1 cellular context compared by ENCODE assay signal in genomic region chr12:133037207-133038005, GRCh38.
A peak's percentile ranks its signal among the peaks of the same experiment; 100 is the strongest.
TF ChIP-seq lines count a peak whose summit lies in the region.

Gene ZNF84 (plus strand): TSS chr12:133037509. CDS start chr12:133041468, 3,959 bp downstream.

TF ChIP-seq in GM12878, 131 proteins besides CTCF, POLR2A, EP300 and RAD21 (continued from another document):
- TF ChIP-seq ZNF592 (IDR thresholded peaks at IDR 0.05) = no peak
- no peak for TF ChIP-seq NFIC (IDR thresholded peaks at IDR 0.05; ENCODE audit: low read depth, low read length)
- TF ChIP-seq NFYA (IDR thresholded peaks at IDR 0.05; ENCODE audit: borderline replicate concordance, low read depth, low read length) = no peak
- peak; percentile 94 for TF ChIP-seq IKZF1 (conservative IDR thresholded peaks at IDR 0.05)
- TF ChIP-seq RBBP5 (conservative IDR thresholded peaks at IDR 0.05) = 0 out of 2 replicates have a peak, but pooled peaks have one; percentile 17
- no peak for TF ChIP-seq HSF1 (IDR thresholded peaks at IDR 0.05; ENCODE audit: low read depth, low read length)
- TF ChIP-seq NR2C1 (IDR thresholded peaks at IDR 0.05) = peak; percentile 43; the same call in 1 of the 2 replicates
- TF ChIP-seq STAT3 (IDR thresholded peaks at IDR 0.05; ENCODE audit: low read depth, low read length) = no peak
- no peak for TF ChIP-seq MEF2A (IDR thresholded peaks at IDR 0.05; ENCODE audit: insufficient read depth, low read depth, low read length)
- TF ChIP-seq CEBPB (IDR thresholded peaks at IDR 0.05; ENCODE audit: borderline replicate concordance in 1 of 2, low read depth in 2 of 2, low read length in 2 of 2) = no peak
- no peak for TF ChIP-seq MYB (IDR thresholded peaks at IDR 0.05; ENCODE audit: borderline replicate concordance, low read depth, low read length)
- TF ChIP-seq, protein P1, sequence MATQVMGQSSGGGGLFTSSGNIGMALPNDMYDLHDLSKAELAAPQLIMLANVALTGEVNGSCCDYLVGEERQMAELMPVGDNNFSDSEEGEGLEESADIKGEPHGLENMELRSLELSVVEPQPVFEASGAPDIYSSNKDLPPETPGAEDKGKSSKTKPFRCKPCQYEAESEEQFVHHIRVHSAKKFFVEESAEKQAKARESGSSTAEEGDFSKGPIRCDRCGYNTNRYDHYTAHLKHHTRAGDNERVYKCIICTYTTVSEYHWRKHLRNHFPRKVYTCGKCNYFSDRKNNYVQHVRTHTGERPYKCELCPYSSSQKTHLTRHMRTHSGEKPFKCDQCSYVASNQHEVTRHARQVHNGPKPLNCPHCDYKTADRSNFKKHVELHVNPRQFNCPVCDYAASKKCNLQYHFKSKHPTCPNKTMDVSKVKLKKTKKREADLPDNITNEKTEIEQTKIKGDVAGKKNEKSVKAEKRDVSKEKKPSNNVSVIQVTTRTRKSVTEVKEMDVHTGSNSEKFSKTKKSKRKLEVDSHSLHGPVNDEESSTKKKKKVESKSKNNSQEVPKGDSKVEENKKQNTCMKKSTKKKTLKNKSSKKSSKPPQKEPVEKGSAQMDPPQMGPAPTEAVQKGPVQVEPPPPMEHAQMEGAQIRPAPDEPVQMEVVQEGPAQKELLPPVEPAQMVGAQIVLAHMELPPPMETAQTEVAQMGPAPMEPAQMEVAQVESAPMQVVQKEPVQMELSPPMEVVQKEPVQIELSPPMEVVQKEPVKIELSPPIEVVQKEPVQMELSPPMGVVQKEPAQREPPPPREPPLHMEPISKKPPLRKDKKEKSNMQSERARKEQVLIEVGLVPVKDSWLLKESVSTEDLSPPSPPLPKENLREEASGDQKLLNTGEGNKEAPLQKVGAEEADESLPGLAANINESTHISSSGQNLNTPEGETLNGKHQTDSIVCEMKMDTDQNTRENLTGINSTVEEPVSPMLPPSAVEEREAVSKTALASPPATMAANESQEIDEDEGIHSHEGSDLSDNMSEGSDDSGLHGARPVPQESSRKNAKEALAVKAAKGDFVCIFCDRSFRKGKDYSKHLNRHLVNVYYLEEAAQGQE (IDR thresholded peaks at IDR 0.05; ENCODE audit: low read depth, low read length) = no peak
- TF ChIP-seq, protein P2, sequence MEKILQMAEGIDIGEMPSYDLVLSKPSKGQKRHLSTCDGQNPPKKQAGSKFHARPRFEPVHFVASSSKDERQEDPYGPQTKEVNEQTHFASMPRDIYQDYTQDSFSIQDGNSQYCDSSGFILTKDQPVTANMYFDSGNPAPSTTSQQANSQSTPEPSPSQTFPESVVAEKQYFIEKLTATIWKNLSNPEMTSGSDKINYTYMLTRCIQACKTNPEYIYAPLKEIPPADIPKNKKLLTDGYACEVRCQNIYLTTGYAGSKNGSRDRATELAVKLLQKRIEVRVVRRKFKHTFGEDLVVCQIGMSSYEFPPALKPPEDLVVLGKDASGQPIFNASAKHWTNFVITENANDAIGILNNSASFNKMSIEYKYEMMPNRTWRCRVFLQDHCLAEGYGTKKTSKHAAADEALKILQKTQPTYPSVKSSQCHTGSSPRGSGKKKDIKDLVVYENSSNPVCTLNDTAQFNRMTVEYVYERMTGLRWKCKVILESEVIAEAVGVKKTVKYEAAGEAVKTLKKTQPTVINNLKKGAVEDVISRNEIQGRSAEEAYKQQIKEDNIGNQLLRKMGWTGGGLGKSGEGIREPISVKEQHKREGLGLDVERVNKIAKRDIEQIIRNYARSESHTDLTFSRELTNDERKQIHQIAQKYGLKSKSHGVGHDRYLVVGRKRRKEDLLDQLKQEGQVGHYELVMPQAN (conservative IDR thresholded peaks at IDR 0.05) = 0 out of 2 replicates have a peak, but pooled peaks have one; percentile 45
- TF ChIP-seq FOXM1 (IDR thresholded peaks at IDR 0.05; ENCODE audit: low read depth, low read length) = no peak
- TF ChIP-seq NFXL1 (IDR thresholded peaks at IDR 0.05; ENCODE audit: borderline replicate concordance) = no peak
- TF ChIP-seq RELA (IDR thresholded peaks at IDR 0.05; ENCODE audit: borderline replicate concordance, partially characterized antibody) = peak; percentile 80
- no peak for TF ChIP-seq E2F8 (IDR thresholded peaks at IDR 0.05; ENCODE audit: low read depth, partially characterized antibody)
- TF ChIP-seq ELK1 (IDR thresholded peaks at IDR 0.05; ENCODE audit: low read depth, low read length) = peak; percentile 71; the same call in 1 of the 2 replicates
- no peak for TF ChIP-seq EED (IDR thresholded peaks at IDR 0.05; ENCODE audit: low read depth)
- no peak for TF ChIP-seq NR2C2 (IDR thresholded peaks at IDR 0.05; ENCODE audit: borderline replicate concordance, control insufficient read depth, insufficient read length, low read depth)
- no peak for TF ChIP-seq POU2F2 (IDR thresholded peaks at IDR 0.05; ENCODE audit: borderline replicate concordance, low read depth, low read length)
- TF ChIP-seq SMAD5 (IDR thresholded peaks at IDR 0.05; ENCODE audit: low read depth) = no peak
- no peak for TF ChIP-seq RB1 (IDR thresholded peaks at IDR 0.05; ENCODE audit: borderline replicate concordance)
- TF ChIP-seq PAX8 (IDR thresholded peaks at IDR 0.05) = no peak
- no peak for TF ChIP-seq RFX5 (IDR thresholded peaks at IDR 0.05; ENCODE audit: low read depth, low read length)
- TF ChIP-seq ZNF622 (IDR thresholded peaks at IDR 0.05) = no peak
- TF ChIP-seq USF1 (IDR thresholded peaks at IDR 0.05; ENCODE audit: borderline replicate concordance, extremely low read length, insufficient read depth, low read depth, low read length) = peak; percentile 93
- no peak for TF ChIP-seq TBL1XR1 (IDR thresholded peaks at IDR 0.05; ENCODE audit: low read depth, low read length)
- no peak; a peak in 1 of 4 replicates for TF ChIP-seq SRF (IDR thresholded peaks at IDR 0.05; ENCODE audit: low read depth in 2 of 2, low read length in 2 of 2)
- TF ChIP-seq RAD51 (IDR thresholded peaks at IDR 0.05) = peak; percentile 95
- TF ChIP-seq SKIL (IDR thresholded peaks at IDR 0.05; ENCODE audit: low read depth, poor library complexity, severe bottlenecking) = no peak
- no peak for TF ChIP-seq ZNF384 (IDR thresholded peaks at IDR 0.05; ENCODE audit: borderline replicate concordance, low read depth, low read length)
- TF ChIP-seq ATF7 (IDR thresholded peaks at IDR 0.05; ENCODE audit: low read depth) = 0 out of 2 replicates have a peak, but pooled peaks have one; percentile 5
- no peak for TF ChIP-seq EZH2 (IDR thresholded peaks at IDR 0.05; ENCODE audit: borderline replicate concordance, control insufficient read depth, low read depth, low read length)
- TF ChIP-seq ESRRA (IDR thresholded peaks at IDR 0.05; ENCODE audit: low read length) = no peak
- TF ChIP-seq FOS (IDR thresholded peaks at IDR 0.05; ENCODE audit: borderline replicate concordance, extremely low read depth, insufficient read length) = no peak
- TF ChIP-seq YBX1 (IDR thresholded peaks at IDR 0.05) = no peak
- TF ChIP-seq MEF2B (IDR thresholded peaks at IDR 0.05; ENCODE audit: partially characterized antibody, poor library complexity, severe bottlenecking) = peak; percentile 67
- TF ChIP-seq CBX3 (IDR thresholded peaks at IDR 0.05; ENCODE audit: borderline replicate concordance, low read depth) = no peak
- 0 out of 2 replicates have a peak, but pooled peaks have one; percentile 47 for TF ChIP-seq NR2F1 (conservative IDR thresholded peaks at IDR 0.05)
- TF ChIP-seq TARDBP (IDR thresholded peaks at IDR 0.05; ENCODE audit: borderline replicate concordance) = 0 out of 2 replicates have a peak, but pooled peaks have one; percentile 38
- no peak for TF ChIP-seq STAT1 (conservative IDR thresholded peaks at IDR 0.05)
- TF ChIP-seq CHD1 (IDR thresholded peaks at IDR 0.05; ENCODE audit: low read depth, low read length) = no peak
- peak; percentile 85 for TF ChIP-seq MXI1 (IDR thresholded peaks at IDR 0.05; ENCODE audit: low read depth, low read length)
- peak; percentile 70 for TF ChIP-seq NRF1 (conservative IDR thresholded peaks at IDR 0.05; ENCODE audit: low read depth, low read length)
- peak; percentile 74 for TF ChIP-seq GATAD2B (conservative IDR thresholded peaks at IDR 0.05; ENCODE audit: low read depth)
- TF ChIP-seq SREBF2 (IDR thresholded peaks at IDR 0.05; ENCODE audit: low read length) = no peak
- peak; percentile 90 for TF ChIP-seq GABPA (IDR thresholded peaks at IDR 0.05; ENCODE audit: low read depth)
- no peak for TF ChIP-seq PAX5 (IDR thresholded peaks at IDR 0.05; ENCODE audit: borderline replicate concordance, low read depth, low read length)
